ENCODE assay signal across 1 cellular context in genomic region chr11:72642815-72643511, GRCh38.
TF ChIP-seq lines count a peak whose summit lies in the region.

No MANE protein-coding gene starts in this region.

TF ChIP-seq in HepG2, 621 proteins besides CTCF, POLR2A, EP300 and RAD21 (continued from another document and continues in another):
- TF ChIP-seq JDP2 (CRISPR knock-in tag; IDR thresholded peaks at IDR 0.05; ENCODE audit: borderline replicate concordance) (no peak), CBX5 (CRISPR knock-in tag; IDR thresholded peaks at IDR 0.05; ENCODE audit: borderline replicate concordance) (no peak), SYNCRIP (IDR thresholded peaks at IDR 0.05; ENCODE audit: insufficient read depth, low read depth, low read length) (no peak), ZNF280D (CRISPR knock-in tag; IDR thresholded peaks at IDR 0.05) (no peak), RFX5 (IDR thresholded peaks at IDR 0.05; ENCODE audit: low read depth, low read length) (no peak), GATAD1 (CRISPR knock-in tag; IDR thresholded peaks at IDR 0.05) (no peak), EHMT2 (IDR thresholded peaks at IDR 0.05; ENCODE audit: borderline replicate concordance, low read depth, low read length) (no peak), ZNF629 (CRISPR knock-in tag; conservative IDR thresholded peaks at IDR 0.05) (no peak; the same call in 1 of the 2 replicates), RBM22 (optimal IDR thresholded peaks at IDR 0.05; ENCODE audit: low read length) (no peak), ZNF274 (CRISPR knock-in tag; IDR thresholded peaks at IDR 0.05) (no peak; the same call in 1 of the 2 replicates), SRSF9 (IDR thresholded peaks at IDR 0.05; ENCODE audit: borderline replicate concordance, insufficient read depth, low read depth, low read length, poor library complexity, severe bottlenecking) (no peak), ZNF235 (CRISPR knock-in tag; IDR thresholded peaks at IDR 0.05; ENCODE audit: borderline replicate concordance) (no peak), ATM (IDR thresholded peaks at IDR 0.05; ENCODE audit: borderline replicate concordance) (no peak), ZMAT3 (CRISPR knock-in tag; conservative IDR thresholded peaks at IDR 0.05) (no peak), ATF6 (CRISPR knock-in tag; conservative IDR thresholded peaks at IDR 0.05) (no peak), ZSCAN12 (CRISPR knock-in tag; IDR thresholded peaks at IDR 0.05) (no peak), KLF16 (CRISPR knock-in tag; IDR thresholded peaks at IDR 0.05) (0 out of 4 replicates have a peak, but pooled peaks of 1 of the 2 experiments have one; percentile 18), TCF7L2 (IDR thresholded peaks at IDR 0.05; ENCODE audit: low read depth, low read length) (no peak), IRF1 (CRISPR knock-in tag; IDR thresholded peaks at IDR 0.05; ENCODE audit: low read depth) (no peak), ZFAT (CRISPR knock-in tag; conservative IDR thresholded peaks at IDR 0.05) (no peak), KLF9 (CRISPR knock-in tag; IDR thresholded peaks at IDR 0.05; ENCODE audit: low read depth) (no peak), GTF2F1 (IDR thresholded peaks at IDR 0.05; ENCODE audit: low read length) (no peak), ZNF101 (CRISPR knock-in tag; IDR thresholded peaks at IDR 0.05; ENCODE audit: borderline replicate concordance, low read depth) (no peak), KDM3A (CRISPR knock-in tag; IDR thresholded peaks at IDR 0.05; ENCODE audit: low read depth) (peak; percentile 42; the same call in 1 of the 2 replicates), THAP9 (CRISPR knock-in tag; IDR thresholded peaks at IDR 0.05; ENCODE audit: borderline replicate concordance) (no peak), CHCHD3 (CRISPR knock-in tag; IDR thresholded peaks at IDR 0.05) (no peak), PRDM4 (CRISPR knock-in tag; IDR thresholded peaks at IDR 0.05; ENCODE audit: borderline replicate concordance) (no peak), MBD4 (IDR thresholded peaks at IDR 0.05; ENCODE audit: borderline replicate concordance, low read length) (no peak), TBX2 (CRISPR knock-in tag; IDR thresholded peaks at IDR 0.05; ENCODE audit: borderline replicate concordance) (peak; percentile 53; the same call in 1 of the 2 replicates), ZHX1 (CRISPR knock-in tag; IDR thresholded peaks at IDR 0.05; ENCODE audit: low read depth) (no peak), ZMAT5 (CRISPR knock-in tag; IDR thresholded peaks at IDR 0.05; ENCODE audit: borderline replicate concordance, low read depth) (no peak), CSRNP2 (CRISPR knock-in tag; conservative IDR thresholded peaks at IDR 0.05; ENCODE audit: low read depth) (no peak), ZNF558 (CRISPR knock-in tag; IDR thresholded peaks at IDR 0.05; ENCODE audit: borderline replicate concordance) (no peak), KDM1A (CRISPR knock-in tag; IDR thresholded peaks at IDR 0.05) (no peak), HMGA1 (CRISPR knock-in tag; conservative IDR thresholded peaks at IDR 0.05) (no peak), HIVEP1 (CRISPR knock-in tag; IDR thresholded peaks at IDR 0.05) (no peak), FLYWCH1 (CRISPR knock-in tag; IDR thresholded peaks at IDR 0.05) (no peak), ZBTB7B (CRISPR knock-in tag; IDR thresholded peaks at IDR 0.05) (peak; percentile 30; the same call in 1 of the 2 replicates), IRF9 (CRISPR knock-in tag; IDR thresholded peaks at IDR 0.05; ENCODE audit: borderline replicate concordance) (no peak), MYPOP (CRISPR knock-in tag; IDR thresholded peaks at IDR 0.05) (peak; percentile 70; the same call in 1 of the 2 replicates), ZSCAN5A (CRISPR knock-in tag; IDR thresholded peaks at IDR 0.05; ENCODE audit: borderline replicate concordance) (no peak), TBP (CRISPR knock-in tag; IDR thresholded peaks at IDR 0.05) (no peak), NR3C1 (CRISPR knock-in tag; IDR thresholded peaks at IDR 0.05) (no peak)
